Comparison of ENCODE assay signal across 1 cellular context in genomic region chr2:142672698-142673097, GRCh38.
A peak's percentile ranks its signal among the peaks of the same experiment; 100 is the strongest.
TF ChIP-seq lines count a peak whose summit lies in the region.

No MANE protein-coding gene starts in this region.

TF ChIP-seq in HepG2, 621 proteins besides CTCF, POLR2A, EP300 and RAD21 (continued from another document):
- no peak for TF ChIP-seq AKNA (CRISPR knock-in tag; IDR thresholded peaks at IDR 0.05; ENCODE audit: borderline replicate concordance)
- no peak for TF ChIP-seq DZIP1 (CRISPR knock-in tag; IDR thresholded peaks at IDR 0.05)
- no peak for TF ChIP-seq RXRB (CRISPR knock-in tag; IDR thresholded peaks at IDR 0.05; ENCODE audit: borderline replicate concordance)
- TF ChIP-seq THYN1 (CRISPR knock-in tag; IDR thresholded peaks at IDR 0.05; ENCODE audit: borderline replicate concordance, low read depth): no peak
- no peak for TF ChIP-seq SOX5 (CRISPR knock-in tag; IDR thresholded peaks at IDR 0.05; ENCODE audit: borderline replicate concordance)
- TF ChIP-seq MAFF (IDR thresholded peaks at IDR 0.05; ENCODE audit: low read depth, low read length): peak; percentile 63
TF ChIP-seq in HepG2: peak in this region for 3.
